ENCODE assay signal across 24 cellular contexts in the genomic region with DNA sequence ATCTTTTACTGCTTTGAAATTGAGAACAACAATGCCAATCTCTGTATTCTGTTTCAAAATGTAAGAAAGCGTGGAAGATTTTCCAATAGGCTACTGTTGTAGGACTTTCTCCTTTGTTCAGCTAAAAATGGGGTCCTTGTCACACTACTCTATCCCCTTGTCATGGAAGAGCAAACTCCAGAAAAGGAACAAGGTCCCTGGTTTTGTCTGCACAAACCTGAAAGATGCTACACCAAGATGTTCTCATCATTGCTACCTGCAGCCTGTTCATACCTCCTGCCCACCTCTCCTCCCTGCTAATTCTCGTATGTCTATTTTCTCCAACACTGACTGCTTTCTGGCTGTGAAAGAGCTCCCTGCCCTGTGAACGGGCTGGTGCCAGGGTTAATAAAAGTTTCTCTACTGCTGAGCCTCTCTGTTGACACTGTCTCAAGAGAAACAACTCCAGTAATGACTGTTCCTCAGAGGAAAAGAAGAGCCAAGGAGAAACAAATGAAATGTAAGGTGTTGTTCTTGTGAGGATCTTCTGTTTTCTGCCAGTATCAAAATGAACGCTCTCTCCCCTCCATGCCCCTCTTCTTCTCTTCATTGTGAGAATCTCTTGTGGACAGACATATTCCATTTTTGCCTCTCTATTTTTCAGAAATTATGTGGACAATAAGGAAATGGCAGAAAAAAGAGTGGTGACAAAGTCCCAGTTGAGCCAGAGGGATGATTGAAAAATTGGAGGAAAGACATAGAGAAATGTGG.
DNase-seq lines count a peak whose midpoint lies in the region; ATAC-seq and TF ChIP-seq lines count a peak whose summit lies in the region.
"Had no signal": no experiment of that assay in that cellular context is flagged by ENCODE, and none has a peak within 500 bp of the region (broad histone marks: within the 10 kb centered on the region; RNA-seq: fewer than 3 reads in every experiment).

No MANE protein-coding gene starts in this region.

- no CpG with 5 or more reads among the region's 4 CpGs for WGBS in IMR-90 (ENCODE audit: extremely low coverage in 2 of 2, insufficient read length in 1 of 2), 2 experiments
- 74% methylated on average over 4 of the region's 4 CpGs for WGBS in hepatocyte (ENCODE audit: low lambda C conversion rate, missing lambda C conversion rate)

- dilution Hi-C loops in IMR-90 (cut with HindIII; ENCODE audit: low sequenced_read_pairs, unreplicated experiment): no loop called here

- H4K8ac ChIP-seq in IMR-90 (ENCODE audit: low read depth in 2 of 2, low read length in 2 of 2): no peak overlapping the region

- H2AK9ac ChIP-seq in IMR-90 (replicated peaks; ENCODE audit: low read depth, low read length, poor library complexity): no peak overlapping the region

- H3K56ac ChIP-seq in IMR-90 (ENCODE audit: extremely low read depth, insufficient read depth, low read length): no peak overlapping the region

- no peak overlapping the region for H4K91ac ChIP-seq in IMR-90 (ENCODE audit: insufficient read depth, low read depth, low read length)

- H2AFZ ChIP-seq in IMR-90 (replicated peaks; ENCODE audit: low read length, poor library complexity) (no peak overlapping the region), hepatocyte (no peak overlapping the region), osteoblast (ENCODE audit: low read length) (peak overlapping the region; percentile 17), MM.1S (ENCODE audit: low read length) (no peak overlapping the region)

- no peaks in the 10 kb centered on the region for H3K36me3 Mint-ChIP-seq in immature natural killer cell
- H3K36me3 Mint-ChIP-seq: CD8-positive, alpha-beta T cell had no signal

- no peaks in the 10 kb centered on the region for H3F3A ChIP-seq in MM.1S (ENCODE audit: insufficient read depth, low read length)

- peak overlapping the region; percentile 60; the same call in 2 of the 3 replicates for H2BK15ac ChIP-seq in IMR-90 (ENCODE audit: low read depth, low read length)

- H2BK20ac ChIP-seq in IMR-90 (ENCODE audit: low read depth, low read length): 0 out of 2 replicates have a peak overlapping the region, but pooled peaks have one; percentile 6

- peaks cover 5% of the 10 kb centered on the region; the same call in 1 of the 2 replicates for H3K4me1 ChIP-seq in IMR-90 (ENCODE audit: control insufficient read depth, insufficient read depth, low read length)
- H3K4me1 ChIP-seq in hepatocyte (ENCODE audit: insufficient read depth): peaks cover 11% of the 10 kb centered on the region
- H3K4me1 ChIP-seq in osteoblast (ENCODE audit: insufficient read depth, low read length): no peaks in the 10 kb centered on the region
- no peaks in the 10 kb centered on the region for H3K4me1 ChIP-seq in MM.1S (ENCODE audit: low read length)

- H3K27me3 Mint-ChIP-seq in immature natural killer cell (ENCODE audit: low read depth in 3 of 3): peaks cover 0 to 4% (median 1%) of the 10 kb centered on the region in 3 donors

- no peaks in the 10 kb centered on the region for H3K79me1 ChIP-seq in IMR-90 (ENCODE audit: low read depth in 1 of 2, low read length in 2 of 2)

- in situ Hi-C loops in IMR-90 (cut with MboI; ENCODE audit: low sequenced_read_pairs): no loop called here

- no peak overlapping the region for H2AK5ac ChIP-seq in IMR-90 (ENCODE audit: low read depth, low read length)

- H3K36me3 ChIP-seq in IMR-90 (ENCODE audit: control insufficient read depth, insufficient read depth, low read length) (no peaks in the 10 kb centered on the region), hepatocyte (replicated peaks; ENCODE audit: insufficient read depth, low read depth) (no peaks in the 10 kb centered on the region), osteoblast (ENCODE audit: insufficient read depth, low read length) (no peaks in the 10 kb centered on the region), MM.1S (replicated peaks; ENCODE audit: insufficient read depth, low read length) (no peaks in the 10 kb centered on the region)
- H3K36me3 ChIP-seq: SJSA1 had no signal

- H3K27ac ChIP-seq in IMR-90 (ENCODE audit: insufficient read depth, low read length) (no peak overlapping the region), hepatocyte (peak overlapping the region; percentile 7), osteoblast (ENCODE audit: low read depth, low read length) (no peak overlapping the region), MM.1S (ENCODE audit: low read length) (no peak overlapping the region)
- H3K27ac ChIP-seq: C4-2B, HL-60, SJSA1 had no signal

- no peaks in the 10 kb centered on the region for H3K79me2 ChIP-seq in hepatocyte
- H3K79me2 ChIP-seq in osteoblast (ENCODE audit: insufficient read depth, low read length): no peaks in the 10 kb centered on the region
- no peaks in the 10 kb centered on the region for H3K79me2 ChIP-seq in MM.1S (ENCODE audit: low read length)

- TF ChIP-seq POLR2A in IMR-90 (IDR thresholded peaks at IDR 0.05; ENCODE audit: low read depth, low read length): no peak

- H3K9me3 ChIP-seq in IMR-90 (ENCODE audit: control insufficient read depth, insufficient read depth, low read length): no peaks in the 10 kb centered on the region
- H3K9me3 ChIP-seq in hepatocyte (ENCODE audit: low read depth): no peaks in the 10 kb centered on the region
- H3K9me3 ChIP-seq in osteoblast (ENCODE audit: low read depth, low read length): no peaks in the 10 kb centered on the region
- H3K9me3 ChIP-seq in MM.1S (replicated peaks; ENCODE audit: insufficient read depth, low read length): no peaks in the 10 kb centered on the region
- H3K9me3 ChIP-seq: SJSA1 had no signal

- no peak overlapping the region for H3K27ac Mint-ChIP-seq in immature natural killer cell
- H3K27ac Mint-ChIP-seq: B cell; CD8-positive, alpha-beta T cell had no signal

- peak overlapping the region; percentile 34; the same call in 1 of the 2 replicates for H2BK120ac ChIP-seq in IMR-90 (ENCODE audit: low read depth, low read length)

- no peak for TF ChIP-seq RAD21 in IMR-90 (IDR thresholded peaks at IDR 0.05; ENCODE audit: low read length)

- DNase-seq in IMR-90 (no peak), hepatocyte (ENCODE audit: low spot score) (no peak), osteoblast (ENCODE audit: insufficient read length, low spot score, missing footprints) (no peak), NCI-H146 treated with DMSO at 0.1 percent for 48 hours (lab: John Stamatoyannopoulos, UW; ENCODE audit: unreplicated experiment) (no peak), MM.1S (no peak), immature natural killer cell (no peak)
- DNase-seq: CD8-positive, alpha-beta T cell; DMS 273 treated with DMSO at 0.1 percent for 48 hours; DMS79 treated with DMSO at 0.1 percent for 48 hours; GF-D8; Karpas-422; NCI-H1092 treated with DMSO at 0.1 percent for 48 hours; NCI-H1436; NCI-H187 treated with DMSO at 0.1 percent for 48 hours; NCI-H524 treated with DMSO at 0.1 percent for 48 hours; NCI-H774; PC-3 had no signal

- no peak for TF ChIP-seq CTCF in IMR-90 (conservative IDR thresholded peaks at IDR 0.05; ENCODE audit: low read depth, low read length)
- TF ChIP-seq CTCF in hepatocyte (IDR thresholded peaks at IDR 0.05; ENCODE audit: poor library complexity): no peak
- no peak for TF ChIP-seq CTCF in osteoblast (IDR thresholded peaks at IDR 0.05; ENCODE audit: extremely low read depth, low read depth, low read length)
- no peak for TF ChIP-seq CTCF in MM.1S (IDR thresholded peaks at IDR 0.05; ENCODE audit: low read length)

- no peak overlapping the region for H2BK5ac ChIP-seq in IMR-90 (ENCODE audit: low read depth, low read length, poor library complexity, severe bottlenecking)

- intact Hi-C loops in IMR-90 (cut with micrococcal nuclease): no loop called here

- peaks cover 0 to 8% (median 0%) of the 10 kb centered on the region in 6 donors for H3K9me3 Mint-ChIP-seq in immature natural killer cell
- H3K9me3 Mint-ChIP-seq: CD8-positive, alpha-beta T cell had no signal

- no peaks in the 10 kb centered on the region for H3K4me1 Mint-ChIP-seq in immature natural killer cell
- H3K4me1 Mint-ChIP-seq: B cell had no signal

- H3K9ac ChIP-seq in IMR-90 (ENCODE audit: low read depth, low read length) (no peak overlapping the region), MM.1S (ENCODE audit: low read length) (no peak overlapping the region)

- BruUV-seq in IMR-90 (replicated peaks; lab: Mats Ljungman, UMichigan): no TSS peak

- ATAC-seq in IMR-90 (ENCODE audit: low read depth): no peak
- no peak for ATAC-seq in GM21717 (IDR thresholded peaks at IDR 0.05; ENCODE audit: unreplicated experiment)
- ATAC-seq: CD8-positive, alpha-beta T cell; HCT116; PC-3; Right ventricle myocardium inferior had no signal

- H3K4me2 ChIP-seq in IMR-90 (ENCODE audit: low read depth, low read length) (no peak overlapping the region), hepatocyte (peak overlapping the region; percentile 50), osteoblast (ENCODE audit: insufficient read depth, low read length) (no peak overlapping the region), MM.1S (ENCODE audit: low read depth, low read length) (no peak overlapping the region)

- H3K4ac ChIP-seq in IMR-90 (ENCODE audit: low read depth, low read length): no peak overlapping the region; the same call in 1 of the 2 replicates

- no peak overlapping the region for H4K5ac ChIP-seq in IMR-90 (ENCODE audit: low read depth, low read length)

- POLR2A ChIA-PET in IMR-90 (lab: Charles Lee; ENCODE audit: unreplicated experiment): interaction anchor here (0.6 kb wide), 1 partner anchor 455 kb away, joined by 4 read pairs; no protein-coding TSS in a partner anchor

- H3K9me1 ChIP-seq in IMR-90 (ENCODE audit: insufficient read depth, low read length): 0 out of 2 replicates have a peak, but pooled peaks cover under 1% of the 10 kb centered on the region

- CTCF ChIA-PET in IMR-90 (lab: Yijun Ruan, JAX): interaction anchor here (0.5 kb wide), 1 partner anchor 957 kb away, joined by 5 read pairs; no protein-coding TSS in a partner anchor

- H3K4me3 Mint-ChIP-seq in immature natural killer cell: no peak overlapping the region
- H3K4me3 Mint-ChIP-seq: B cell; CD8-positive, alpha-beta T cell had no signal

- H3K18ac ChIP-seq in IMR-90 (ENCODE audit: low read depth, low read length): no peak overlapping the region; the same call in 1 of the 2 replicates

- peak overlapping the region; percentile 45; the same call in 1 of the 2 replicates for H3K14ac ChIP-seq in IMR-90 (replicated peaks; ENCODE audit: low read depth, low read length)

- H3K27me3 ChIP-seq in IMR-90 (ENCODE audit: control insufficient read depth, insufficient read depth, low read length) (no peaks in the 10 kb centered on the region), hepatocyte (no peaks in the 10 kb centered on the region), osteoblast (ENCODE audit: insufficient read depth, low read length) (no peaks in the 10 kb centered on the region), MM.1S (replicated peaks; ENCODE audit: insufficient read depth, low read length) (no peaks in the 10 kb centered on the region)
- H3K27me3 ChIP-seq: SJSA1 had no signal

- no peak overlapping the region for H3K23ac ChIP-seq in IMR-90 (ENCODE audit: low read depth, low read length)

- H4K20me1 ChIP-seq in IMR-90 (ENCODE audit: insufficient read depth, low read length) (no peaks in the 10 kb centered on the region), hepatocyte (ENCODE audit: insufficient read depth, poor library complexity, severe bottlenecking) (no peaks in the 10 kb centered on the region), osteoblast (ENCODE audit: insufficient read depth, low read length) (no peaks in the 10 kb centered on the region), MM.1S (ENCODE audit: insufficient read depth, low read length) (no peaks in the 10 kb centered on the region)

- H3K4me3 ChIP-seq in IMR-90 (ENCODE audit: insufficient read depth, low read depth, low read length): no peak overlapping the region
- H3K4me3 ChIP-seq in hepatocyte: no peak overlapping the region
- H3K4me3 ChIP-seq in osteoblast (ENCODE audit: insufficient read depth, low read length): no peak overlapping the region
- no peak overlapping the region for H3K4me3 ChIP-seq in MM.1S (ENCODE audit: low read length)
- H3K4me3 ChIP-seq: SJSA1 had no signal

- H3K9me2 ChIP-seq in hepatocyte (replicated peaks; ENCODE audit: insufficient read depth): no peaks in the 10 kb centered on the region
- H3K9me2 ChIP-seq in MM.1S (replicated peaks; ENCODE audit: insufficient read depth, low read length): no peaks in the 10 kb centered on the region
